ENCODE assay signal across 8 cellular contexts in genomic region chr2:113888641-113889470, GRCh38. TPM values are rescaled to one million over a fixed set of nuclear protein-coding genes. Genes with fewer than 3 reads are reported as not detected.
DNase-seq lines count a peak whose midpoint lies in the region; ATAC-seq and TF ChIP-seq lines count a peak whose summit lies in the region.

No MANE protein-coding gene starts in this region.

- H3F3A ChIP-seq in neural progenitor cell (ENCODE audit: low read depth), result peaks cover 25% of the 10 kb centered on the region

- peaks cover 30% of the 10 kb centered on the region for H3K4me1 ChIP-seq in neural progenitor cell

- H3K36me3 ChIP-seq in neural progenitor cell, result no peaks in the 10 kb centered on the region

- no peaks in the 10 kb centered on the region for H3K27me3 ChIP-seq in CD4-positive, alpha-beta T cell (ENCODE audit: control insufficient read depth, insufficient read depth, low read length)
- H3K27me3 ChIP-seq in neural progenitor cell, result no peaks in the 10 kb centered on the region

- peak overlapping the region; percentile 75 for H3K4me3 ChIP-seq in neural progenitor cell

- H3K27me3 Mint-ChIP-seq in CD4-positive, alpha-beta T cell, result no peaks in the 10 kb centered on the region
- no peaks in the 10 kb centered on the region for H3K27me3 Mint-ChIP-seq in neural progenitor cell (ENCODE audit: insufficient read depth, low read depth)

- intact Hi-C loops in CD4-positive, alpha-beta T cell (cut with DNase I, micrococcal nuclease), result loop anchor here (1.0 to 2.0 kb wide), 4 partner anchors 13 to 132 kb away; partner anchors contain the start of gene SLC35F5 (in 1 of the 2)

- peak overlapping the region; percentile 98 for H3K4me3 Mint-ChIP-seq in CD4-positive, alpha-beta T cell
- peak overlapping the region; percentile 99 for H3K4me3 Mint-ChIP-seq in neural progenitor cell

- peak overlapping the region; percentile 94 for H3K27ac Mint-ChIP-seq in CD4-positive, alpha-beta T cell
- H3K27ac Mint-ChIP-seq in neural progenitor cell, result peak overlapping the region; percentile 100

- H3K9me3 ChIP-seq in CD4-positive, alpha-beta T cell (ENCODE audit: control insufficient read depth, low read length), result no peaks in the 10 kb centered on the region
- no peaks in the 10 kb centered on the region for H3K9me3 ChIP-seq in neural progenitor cell (ENCODE audit: low read depth)

- peak overlapping the region; percentile 9 for H2AFZ ChIP-seq in neural progenitor cell (replicated peaks)

- peaks cover 58% of the 10 kb centered on the region for H3K79me2 ChIP-seq in neural progenitor cell (ENCODE audit: low read depth)

- H4K20me1 ChIP-seq in neural progenitor cell (ENCODE audit: low read depth), result peaks cover 19% of the 10 kb centered on the region

- peaks cover 45% of the 10 kb centered on the region for H3K36me3 Mint-ChIP-seq in CD4-positive, alpha-beta T cell (ENCODE audit: low read depth)
- H3K36me3 Mint-ChIP-seq in neural progenitor cell, result peaks cover 11% of the 10 kb centered on the region

- ATAC-seq in CD4-positive, alpha-beta T cell (ENCODE audit: poor library complexity), result no peak
- ATAC-seq in HG02884 (IDR thresholded peaks at IDR 0.05; ENCODE audit: unreplicated experiment), result no peak

- H3K4me1 Mint-ChIP-seq in CD4-positive, alpha-beta T cell (ENCODE audit: low read depth), result peaks cover 77% of the 10 kb centered on the region
- peaks cover 62% of the 10 kb centered on the region for H3K4me1 Mint-ChIP-seq in neural progenitor cell

- H3K27ac ChIP-seq in CD4-positive, alpha-beta T cell (ENCODE audit: low read depth, low read length), result peak overlapping the region; percentile 98
- H3K27ac ChIP-seq in epithelial cell of prostate (peak overlapping the region; percentile 95), neural progenitor cell (peak overlapping the region; percentile 99)

- H3K4me2 ChIP-seq in neural progenitor cell, result peak overlapping the region; percentile 79

- peak overlapping the region; percentile 80 for H3K9ac ChIP-seq in neural progenitor cell

- no peaks in the 10 kb centered on the region for H3K9me3 Mint-ChIP-seq in CD4-positive, alpha-beta T cell
- no peaks in the 10 kb centered on the region for H3K9me3 Mint-ChIP-seq in neural progenitor cell

- no peak for TF ChIP-seq CTCF in CD4-positive, alpha-beta T cell (IDR thresholded peaks at IDR 0.05)
- no peak for TF ChIP-seq CTCF in neural progenitor cell (IDR thresholded peaks at IDR 0.05)

- POLR2A ChIA-PET in CD4-positive, alpha-beta T cell (lab: Charles Lee), result interaction anchor here (0.6 to 4.1 kb wide), 9 partner anchors 10 to 615 kb away, joined by 3 to 48 read pairs (median 4); partner anchors contain the start of gene SLC35F5

- CTCF ChIA-PET in CD4-positive, alpha-beta T cell (lab: Charles Lee), result interaction anchor here (1.6 to 1.9 kb wide), 3 partner anchors 10 to 285 kb away, joined by 3 to 5 read pairs (median 4); no protein-coding TSS in a partner anchor

- DNase-seq in CD4-positive, alpha-beta T cell, result no peak
- peak; percentile 35 for DNase-seq in OCI-M1 (lab: John Stamatoyannopoulos, UW)
- DNase-seq in epithelial cell of prostate (ENCODE audit: low read depth, low spot score), result no peak
- no peak for DNase-seq in neural progenitor cell (ENCODE audit: low spot score)
- DNase-seq in NCI-H524 (lab: John Stamatoyannopoulos, UW), result no peak
- DNase-seq in germinal center (ENCODE audit: low spot score), result no peak
- no peak for DNase-seq in activated gamma-delta T cell (lab: John Stamatoyannopoulos, UW)

RNA-seq across cellular contexts. Expression of gene ACTR3, which starts 1.0 kb away (rescaled TPM):
- total RNA-seq in CD4-positive, alpha-beta T cell, result 100 to 1,000 TPM; 118 to 123 TPM
- total RNA-seq in neural progenitor cell (ENCODE audit: low replicate concordance), result 120 and 175 TPM in 2 replicates
